In the genomic region with DNA sequence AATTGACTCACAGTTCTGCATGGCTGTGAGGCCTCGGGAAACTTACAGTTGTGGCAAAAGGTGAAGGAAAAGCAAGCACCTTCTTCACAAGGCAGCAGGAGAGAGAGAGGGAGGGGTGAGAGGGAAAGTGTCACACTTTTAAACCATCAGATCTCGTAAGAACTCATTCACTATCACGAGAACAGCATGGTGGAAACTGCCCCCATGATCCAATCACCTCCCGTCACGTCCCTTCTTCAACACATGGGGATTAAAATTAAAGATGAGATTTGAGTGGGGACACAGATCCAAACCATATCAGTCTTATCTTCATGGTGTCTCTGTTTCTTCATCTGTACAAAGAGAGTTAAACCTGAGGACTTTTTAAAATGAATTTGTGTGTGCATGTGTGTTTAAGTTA, we compare ENCODE assay signal across 9 cellular contexts. TPM values are rescaled to one million over a fixed set of nuclear protein-coding genes. Genes with fewer than 3 reads are reported as not detected.
"Had no signal": no experiment of that assay in that cellular context is flagged by ENCODE, and none has a peak within 500 bp of the region (broad histone marks: within the 10 kb centered on the region; RNA-seq: fewer than 3 reads in every experiment).

No MANE protein-coding gene starts in this region.

- FAIRE-seq: HepG2, HTR-8/SVneo had no signal

- H3K27ac ChIP-seq: HL-60, KMS-11 had no signal

- H3K4me2 ChIP-seq: KMS-11 had no signal

- H3K9ac ChIP-seq: KMS-11 had no signal

- ATAC-seq: HepG2 had no signal

- DNase-seq: IMR-90, KBM-7, KG1 had no signal

RNA-seq across cellular contexts. Expression of gene BTN1A1, which starts 13.7 kb away (rescaled TPM):
- total RNA-seq: HepG2, HT-29, HT1080, IMR-90 had no signal
- polyA plus RNA-seq: IMR-90 had no signal
